ENCODE assay signal across 1 cellular context in genomic region chr17:76597156-76598003, GRCh38.
TF ChIP-seq lines count a peak whose summit lies in the region.

No MANE protein-coding gene starts in this region.

TF ChIP-seq in HEK293, 187 proteins besides CTCF, POLR2A, EP300 and RAD21 (continued from another document):
- no peak for TF ChIP-seq ZNF600 (tag by site-specific recombination; IDR thresholded peaks at IDR 0.05)
TF ChIP-seq in HEK293: peak in this region for 6.
